Comparison of ENCODE assay signal across 1 cellular context in genomic region chr7:130794619-130794922, GRCh38.
TF ChIP-seq lines count a peak whose summit lies in the region.

No MANE protein-coding gene starts in this region.

TF ChIP-seq in GM23338, 12 proteins besides CTCF, POLR2A, EP300 and RAD21:
- no peak for TF ChIP-seq ZNF462 (CRISPR knock-in tag; IDR thresholded peaks at IDR 0.05)
- no peak for TF ChIP-seq ZNF331 (CRISPR knock-in tag; IDR thresholded peaks at IDR 0.05; ENCODE audit: low read depth)
- TF ChIP-seq EZH2 (IDR thresholded peaks at IDR 0.05; ENCODE audit: low read depth, unreplicated experiment) = no peak
- no peak for TF ChIP-seq CREB1 (CRISPR knock-in tag; IDR thresholded peaks at IDR 0.05; ENCODE audit: low read depth)
- no peak for TF ChIP-seq ZNF114 (CRISPR knock-in tag; IDR thresholded peaks at IDR 0.05)
- no peak for TF ChIP-seq STAT1 (IDR thresholded peaks at IDR 0.05; ENCODE audit: unreplicated experiment)
